1 cellular context compared by ENCODE assay signal in genomic region chr12:104691661-104692334, GRCh38.
TF ChIP-seq lines count a peak whose summit lies in the region.

No MANE protein-coding gene starts in this region.

TF ChIP-seq in SK-N-SH, 30 proteins besides CTCF, POLR2A, EP300 and RAD21 (continued from another document):
- TF ChIP-seq, protein P1, sequence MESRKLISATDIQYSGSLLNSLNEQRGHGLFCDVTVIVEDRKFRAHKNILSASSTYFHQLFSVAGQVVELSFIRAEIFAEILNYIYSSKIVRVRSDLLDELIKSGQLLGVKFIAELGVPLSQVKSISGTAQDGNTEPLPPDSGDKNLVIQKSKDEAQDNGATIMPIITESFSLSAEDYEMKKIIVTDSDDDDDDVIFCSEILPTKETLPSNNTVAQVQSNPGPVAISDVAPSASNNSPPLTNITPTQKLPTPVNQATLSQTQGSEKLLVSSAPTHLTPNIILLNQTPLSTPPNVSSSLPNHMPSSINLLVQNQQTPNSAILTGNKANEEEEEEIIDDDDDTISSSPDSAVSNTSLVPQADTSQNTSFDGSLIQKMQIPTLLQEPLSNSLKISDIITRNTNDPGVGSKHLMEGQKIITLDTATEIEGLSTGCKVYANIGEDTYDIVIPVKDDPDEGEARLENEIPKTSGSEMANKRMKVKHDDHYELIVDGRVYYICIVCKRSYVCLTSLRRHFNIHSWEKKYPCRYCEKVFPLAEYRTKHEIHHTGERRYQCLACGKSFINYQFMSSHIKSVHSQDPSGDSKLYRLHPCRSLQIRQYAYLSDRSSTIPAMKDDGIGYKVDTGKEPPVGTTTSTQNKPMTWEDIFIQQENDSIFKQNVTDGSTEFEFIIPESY (IDR thresholded peaks at IDR 0.05; ENCODE audit: borderline replicate concordance, low read depth) = no peak
- TF ChIP-seq TCF12 (IDR thresholded peaks at IDR 0.05) = no peak
- TF ChIP-seq NRF1 (IDR thresholded peaks at IDR 0.05; ENCODE audit: low read depth, low read length) = no peak
- TF ChIP-seq EZH2phosphoT487 (IDR thresholded peaks at IDR 0.05; ENCODE audit: borderline replicate concordance, low read depth) = no peak
- no peak for TF ChIP-seq REST (IDR thresholded peaks at IDR 0.05; ENCODE audit: low read depth, low read length)
- no peak for TF ChIP-seq TAF1 (IDR thresholded peaks at IDR 0.05; ENCODE audit: borderline replicate concordance, low read depth, low read length)
- no peak for TF ChIP-seq FOXM1 (IDR thresholded peaks at IDR 0.05; ENCODE audit: low read depth)
- TF ChIP-seq, protein P2, sequence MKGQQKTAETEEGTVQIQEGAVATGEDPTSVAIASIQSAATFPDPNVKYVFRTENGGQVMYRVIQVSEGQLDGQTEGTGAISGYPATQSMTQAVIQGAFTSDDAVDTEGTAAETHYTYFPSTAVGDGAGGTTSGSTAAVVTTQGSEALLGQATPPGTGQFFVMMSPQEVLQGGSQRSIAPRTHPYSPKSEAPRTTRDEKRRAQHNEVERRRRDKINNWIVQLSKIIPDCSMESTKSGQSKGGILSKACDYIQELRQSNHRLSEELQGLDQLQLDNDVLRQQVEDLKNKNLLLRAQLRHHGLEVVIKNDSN (IDR thresholded peaks at IDR 0.05; ENCODE audit: borderline replicate concordance, low read depth) = no peak
- TF ChIP-seq POLR2AphosphoS5 (IDR thresholded peaks at IDR 0.05; ENCODE audit: low read depth, low read length) = no peak
TF ChIP-seq in SK-N-SH: peak in this region for 0.
